ENCODE assay signal across 13 cellular contexts in genomic region chr6:69868252-69868804, GRCh38. TPM values are rescaled to one million over a fixed set of nuclear protein-coding genes. Genes with fewer than 3 reads are reported as not detected.
DNase-seq lines count a peak whose midpoint lies in the region; ATAC-seq, FAIRE-seq and TF ChIP-seq lines count a peak whose summit lies in the region.
"Had no signal": no experiment of that assay in that cellular context is flagged by ENCODE, and none has a peak within 500 bp of the region (broad histone marks: within the 10 kb centered on the region; RNA-seq: fewer than 3 reads in every experiment).

No MANE protein-coding gene starts in this region.

- H3K27ac Mint-ChIP-seq in Caco-2 (ENCODE audit: unreplicated experiment), result no peak overlapping the region
- no peak overlapping the region for H3K27ac Mint-ChIP-seq in activated T-helper 1 cell treated with anti-CD3 and anti-CD28 coated beads, Interleukin-12 subunit alpha, Interleukin-12 subunit beta, Interleukin-2, Interleukin-4 antibody, amounts not matched to agents 30 ng/mL and 10 ng/mL and 1 ng/mL, durations not matched to agents 14 hours and 24 hours and 36 hours
- peak overlapping the region; percentile 98 to 99 (median 99) for H3K27ac Mint-ChIP-seq in naive B cell

- no peak for DNase-seq in Caco-2
- no peak for DNase-seq in GM12891 (ENCODE audit: insufficient read length, low spot score)
- DNase-seq in activated T-helper 1 cell treated with anti-CD3 and anti-CD28 coated beads, Interleukin-12 subunit alpha, Interleukin-12 subunit beta, Interleukin-2, Interleukin-4 antibody, amounts not matched to agents 30 ng/mL and 10 ng/mL and 1 ng/mL, durations not matched to agents 14 hours and 24 hours and 36 hours (ENCODE audit: low spot score), result no peak
- DNase-seq in naive B cell, result no peak
- no peak for DNase-seq in esophagus muscularis mucosa (ENCODE audit: extremely low spot score)
- no peak for DNase-seq in SKM-1 (lab: John Stamatoyannopoulos, UW; ENCODE audit: unreplicated experiment)
- no peak for DNase-seq in NK-92 treated with Interleukin-12 subunit alpha and Interleukin-12 subunit beta, amount 100 ng/mL, for 24 hours (lab: John Stamatoyannopoulos, UW)
- no peak for DNase-seq in coronary artery (ENCODE audit: low spot score)
- DNase-seq: activated CD4-positive, alpha-beta T cell treated with anti-CD3 and anti-CD28 coated beads for 4 hours; erythroblast; SHP77 treated with DMSO at 0.1 percent for 48 hours; stimulated activated CD4-positive, alpha-beta T cell treated with anti-CD3 and anti-CD28 coated beads, Interleukin-15, amount 100 ng/mL, for 24 hours; stomach had no signal

- H3K9me3 Mint-ChIP-seq in Caco-2 (ENCODE audit: unreplicated experiment), result no peaks in the 10 kb centered on the region
- no peaks in the 10 kb centered on the region for H3K9me3 Mint-ChIP-seq in activated T-helper 1 cell treated with anti-CD3 and anti-CD28 coated beads, Interleukin-12 subunit alpha, Interleukin-12 subunit beta, Interleukin-2, Interleukin-4 antibody, amounts not matched to agents 30 ng/mL and 10 ng/mL and 1 ng/mL, durations not matched to agents 14 hours and 24 hours and 36 hours
- H3K9me3 Mint-ChIP-seq in naive B cell, result no peaks in the 10 kb centered on the region

- H3K36me3 ChIP-seq in Caco-2 (ENCODE audit: control insufficient read depth, insufficient read depth, low read length) (no peaks in the 10 kb centered on the region), esophagus muscularis mucosa (no peaks in the 10 kb centered on the region)
- H3K36me3 ChIP-seq: stomach had no signal

- intact Hi-C loops in Caco-2 (cut with micrococcal nuclease; ENCODE audit: unreplicated experiment), result loop anchor here (5.0 kb wide), 1 partner anchor 136 kb away; no protein-coding TSS in a partner anchor
- intact Hi-C loops in activated T-helper 1 cell treated with anti-CD3 and anti-CD28 coated beads, Interleukin-12 subunit alpha, Interleukin-12 subunit beta, Interleukin-2, Interleukin-4 antibody, amounts not matched to agents 30 ng/mL and 10 ng/mL and 1 ng/mL, durations not matched to agents 14 hours and 24 hours and 36 hours (cut with micrococcal nuclease), result no loop called here
- intact Hi-C loops in esophagus muscularis mucosa (cut with DNase I), result loop anchor here (10.0 kb wide), 1 partner anchor 134 kb away; no protein-coding TSS in a partner anchor

- H3K4me1 Mint-ChIP-seq in Caco-2 (ENCODE audit: low read depth, unreplicated experiment), result peaks cover 4% of the 10 kb centered on the region
- H3K4me1 Mint-ChIP-seq in activated T-helper 1 cell treated with anti-CD3 and anti-CD28 coated beads, Interleukin-12 subunit alpha, Interleukin-12 subunit beta, Interleukin-2, Interleukin-4 antibody, amounts not matched to agents 30 ng/mL and 10 ng/mL and 1 ng/mL, durations not matched to agents 14 hours and 24 hours and 36 hours (ENCODE audit: low read depth), result peaks cover 23% of the 10 kb centered on the region
- peaks cover 55 to 79% (median 75%) of the 10 kb centered on the region in 3 donors for H3K4me1 Mint-ChIP-seq in naive B cell

- TF ChIP-seq POLR2A in GM12891 (IDR thresholded peaks at IDR 0.05; ENCODE audit: low read depth, low read length), result no peak
- no peak for TF ChIP-seq POLR2A in esophagus muscularis mucosa (IDR thresholded peaks at IDR 0.05; ENCODE audit: low read depth)

- CTCF ChIA-PET in Caco-2 (lab: Charles Lee), result no interaction called here

- H3K27me3 Mint-ChIP-seq in Caco-2 (ENCODE audit: insufficient read depth, unreplicated experiment), result peaks cover 5% of the 10 kb centered on the region
- H3K27me3 Mint-ChIP-seq in activated T-helper 1 cell treated with anti-CD3 and anti-CD28 coated beads, Interleukin-12 subunit alpha, Interleukin-12 subunit beta, Interleukin-2, Interleukin-4 antibody, amounts not matched to agents 30 ng/mL and 10 ng/mL and 1 ng/mL, durations not matched to agents 14 hours and 24 hours and 36 hours (ENCODE audit: insufficient read depth), result peaks cover 58% of the 10 kb centered on the region
- peaks cover 0 to 4% (median 0%) of the 10 kb centered on the region in 3 donors for H3K27me3 Mint-ChIP-seq in naive B cell

- H3K36me3 Mint-ChIP-seq in Caco-2 (ENCODE audit: insufficient read depth, unreplicated experiment) (no peaks in the 10 kb centered on the region), naive B cell (peaks cover 36% of the 10 kb centered on the region in 2 donors)
- no peaks in the 10 kb centered on the region for H3K36me3 Mint-ChIP-seq in activated T-helper 1 cell treated with anti-CD3 and anti-CD28 coated beads, Interleukin-12 subunit alpha, Interleukin-12 subunit beta, Interleukin-2, Interleukin-4 antibody, amounts not matched to agents 30 ng/mL and 10 ng/mL and 1 ng/mL, durations not matched to agents 14 hours and 24 hours and 36 hours (ENCODE audit: low read depth)

- no peak for TF ChIP-seq EP300 in esophagus muscularis mucosa (IDR thresholded peaks at IDR 0.05)

- H3K9me3 ChIP-seq in Caco-2 (no peaks in the 10 kb centered on the region), esophagus muscularis mucosa (no peaks in the 10 kb centered on the region)
- H3K9me3 ChIP-seq: stomach had no signal

- H3K4me3 Mint-ChIP-seq in Caco-2 (ENCODE audit: unreplicated experiment), result peak overlapping the region; percentile 81
- peak overlapping the region; percentile 12 for H3K4me3 Mint-ChIP-seq in activated T-helper 1 cell treated with anti-CD3 and anti-CD28 coated beads, Interleukin-12 subunit alpha, Interleukin-12 subunit beta, Interleukin-2, Interleukin-4 antibody, amounts not matched to agents 30 ng/mL and 10 ng/mL and 1 ng/mL, durations not matched to agents 14 hours and 24 hours and 36 hours
- peak overlapping the region; percentile 90 to 99 (median 95) for H3K4me3 Mint-ChIP-seq in naive B cell

- H3K4me1 ChIP-seq in Caco-2 (peaks cover 5% of the 10 kb centered on the region), esophagus muscularis mucosa (peaks cover 11 to 19% (median 14%) of the 10 kb centered on the region in 4 donors)

- no TSS peak for BruUV-seq in Caco-2 (replicated peaks; lab: Mats Ljungman, UMichigan)

- H3K27me3 ChIP-seq in Caco-2 (replicated peaks; ENCODE audit: control insufficient read depth, insufficient read depth, low read length) (no peaks in the 10 kb centered on the region), esophagus muscularis mucosa (no peaks in the 10 kb centered on the region)

- WGBS in esophagus muscularis mucosa, result 96% methylated on average over 1 of the region's 1 CpG

- H3K4me3 ChIP-seq in Caco-2 (ENCODE audit: low read depth, low read length) (no peak overlapping the region), esophagus muscularis mucosa (peak overlapping the region in 2 of 4 donors; percentile 64 to 66), coronary artery (no peak overlapping the region)

- no peak for ATAC-seq in naive B cell (ENCODE audit: low read depth in 2 of 2)

- peak; percentile 38 for FAIRE-seq in GM12891 (lab: Jason Lieb, UNC)

- no peak for TF ChIP-seq CTCF in Caco-2 (IDR thresholded peaks at IDR 0.05; ENCODE audit: insufficient read depth in 1 of 2, low read depth in 1 of 2, low read length in 1 of 2, severe bottlenecking in 1 of 2, unreplicated experiment in 1 of 2)
- TF ChIP-seq CTCF in esophagus muscularis mucosa (IDR thresholded peaks at IDR 0.05), result no peak
- TF ChIP-seq CTCF in coronary artery (IDR thresholded peaks at IDR 0.05), result no peak

- POLR2A ChIA-PET in Caco-2 (lab: Charles Lee), result no interaction called here

- H3K27ac ChIP-seq in esophagus muscularis mucosa (replicated peaks in 1 of 4) (no peak overlapping the region), coronary artery (no peak overlapping the region)

TF ChIP-seq in GM12891, 5 proteins besides CTCF, POLR2A, EP300 and RAD21:
- no peak for TF ChIP-seq POU2F2 (IDR thresholded peaks at IDR 0.05; ENCODE audit: low read depth, low read length)
- TF ChIP-seq TAF1 (IDR thresholded peaks at IDR 0.05; ENCODE audit: low read depth, low read length), result no peak

RNA-seq across cellular contexts. Expression of gene COL19A1, which starts 2.0 kb away (rescaled TPM):
- total RNA-seq in Caco-2 (2022), result not detected in 2 replicates
- polyA plus RNA-seq in GM12891 (2012; ENCODE audit: low read depth, missing spikeins), result 1.2 TPM
- total RNA-seq in activated T-helper 1 cell treated with anti-CD3 and anti-CD28 coated beads, Interleukin-12 subunit alpha, Interleukin-12 subunit beta, Interleukin-2, Interleukin-4 antibody, amounts not matched to agents 30 ng/mL and 10 ng/mL and 1 ng/mL, durations not matched to agents 14 hours and 24 hours and 36 hours, result not detected in 2 replicates
- polyA plus RNA-seq in naive B cell (ENCODE audit: low read depth in 6 of 6), result 10 to 100 TPM; 14.1 to 47.3 (median 31.9) TPM
- total RNA-seq in esophagus muscularis mucosa, result 1 to 10 TPM; 1.7 to 4.0 (median 2.4) TPM

Comparison
In these comparisons a context has a peak if more than half of its experiments do, and no peak if none do; other contexts are left out.
1. H3K27ac Mint-ChIP-seq: peak in naive B cell (6 of 6); none in Caco-2 (single experiment) and activated T-helper 1 cell treated with anti-CD3 and anti-CD28 coated beads, Interleukin-12 subunit alpha, Interleukin-12 subunit beta, Interleukin-2, Interleukin-4 antibody, amounts not matched to agents 30 ng/mL and 10 ng/mL and 1 ng/mL, durations not matched to agents 14 hours and 24 hours and 36 hours (single experiment).
2. H3K4me3 Mint-ChIP-seq: peak in every context shown above with its lines; median percentile 95 in naive B cell; 81 in Caco-2; 12 in activated T-helper 1 cell treated with anti-CD3 and anti-CD28 coated beads, Interleukin-12 subunit alpha, Interleukin-12 subunit beta, Interleukin-2, Interleukin-4 antibody, amounts not matched to agents 30 ng/mL and 10 ng/mL and 1 ng/mL, durations not matched to agents 14 hours and 24 hours and 36 hours.